Comparison of ENCODE assay signal across 8 cellular contexts in genomic region chr6:16205377-16206144, GRCh38. TPM values are rescaled to one million over a fixed set of nuclear protein-coding genes. Genes with fewer than 3 reads are reported as not detected.
DNase-seq lines count a peak whose midpoint lies in the region; ATAC-seq and TF ChIP-seq lines count a peak whose summit lies in the region.

No MANE protein-coding gene starts in this region.

- no peak overlapping the region for H2AFZ ChIP-seq in mammary epithelial cell (ENCODE audit: low read depth, low read length)

- intact Hi-C loops in mammary epithelial cell (cut with micrococcal nuclease): loop anchor here (1.0 to 10.0 kb wide), 4 partner anchors 71 to 958 kb away; partner anchors contain the start of gene JARID2

- WGBS in mesodermal cell (ENCODE audit: insufficient coverage in 2 of 2), 2 experiments: 82 to 91% methylated on average over 4 of the region's 4 CpGs
- WGBS in mammary epithelial cell (ENCODE audit: low coverage, missing lambda C conversion rate): 89% methylated on average over 1 of the region's 4 CpGs

- H4K20me1 ChIP-seq in mammary epithelial cell (ENCODE audit: insufficient read depth, low read length): no peaks in the 10 kb centered on the region

- H3K4me1 ChIP-seq in mesodermal cell (ENCODE audit: control insufficient read depth, insufficient read depth, low read length, poor library complexity, severe bottlenecking) (peaks cover 19% of the 10 kb centered on the region), mammary epithelial cell (ENCODE audit: insufficient read depth, low read length) (no peaks in the 10 kb centered on the region)

- ATAC-seq in GM19025 (IDR thresholded peaks at IDR 0.05; ENCODE audit: low read depth, unreplicated experiment) (peak; percentile 94), HG03066 (IDR thresholded peaks at IDR 0.05; ENCODE audit: low read depth, unreplicated experiment) (peak; percentile 92)

- no peaks in the 10 kb centered on the region for H3K9me3 Mint-ChIP-seq in progenitor cell of endocrine pancreas (ENCODE audit: low read depth)

- POLR2A ChIA-PET in AG04450 (lab: Yijun Ruan, JAX): interaction anchor here (0.8 to 1.1 kb wide), 2 partner anchors 68 to 77 kb away, joined by 3 to 4 read pairs; partner anchors contain the start of gene MYLIP

- no peaks in the 10 kb centered on the region for H3K27me3 Mint-ChIP-seq in progenitor cell of endocrine pancreas

- no peak overlapping the region for H3K4me2 ChIP-seq in mammary epithelial cell (ENCODE audit: insufficient read depth, low read depth, low read length)

- no peak overlapping the region for H3K4me3 ChIP-seq in AG04450 (ENCODE audit: low read depth, low read length)
- H3K4me3 ChIP-seq in mesodermal cell (ENCODE audit: extremely low read depth, insufficient read depth, low read length, poor library complexity, severe bottlenecking): no peak overlapping the region
- H3K4me3 ChIP-seq in mammary epithelial cell (replicated peaks in 1 of 3; ENCODE audit: insufficient read depth in 1 of 3, low read depth in 2 of 3, low read length in 3 of 3): no peak overlapping the region

- H3K79me2 ChIP-seq in mammary epithelial cell (ENCODE audit: insufficient read depth, low read length): no peaks in the 10 kb centered on the region

- H3K27ac Mint-ChIP-seq in progenitor cell of endocrine pancreas: no peak overlapping the region

- no peak overlapping the region for H3K4me3 Mint-ChIP-seq in progenitor cell of endocrine pancreas (ENCODE audit: low read depth)

- H3K36me3 Mint-ChIP-seq in progenitor cell of endocrine pancreas (ENCODE audit: insufficient read depth): peaks cover 1% of the 10 kb centered on the region

- H3K27me3 ChIP-seq in AG04450 (ENCODE audit: control insufficient read depth, insufficient read depth, low read length) (peaks cover 3% of the 10 kb centered on the region), mammary epithelial cell (ENCODE audit: insufficient read depth, low read length) (peaks cover 4% of the 10 kb centered on the region)

- H3K9me3 ChIP-seq in AG04450 (ENCODE audit: control insufficient read depth, insufficient read depth, low read length): no peaks in the 10 kb centered on the region
- H3K9me3 ChIP-seq in mesodermal cell (ENCODE audit: control insufficient read depth, low read length): no peaks in the 10 kb centered on the region
- H3K9me3 ChIP-seq in mammary epithelial cell (replicated peaks; ENCODE audit: insufficient read depth, low read length): no peaks in the 10 kb centered on the region

- dilution Hi-C loops in mammary epithelial cell (cut with HindIII; ENCODE audit: low sequenced_read_pairs): no loop called here

- H3K27ac ChIP-seq in AG04450 (ENCODE audit: low read depth, low read length) (peak overlapping the region; percentile 12), mesodermal cell (ENCODE audit: low read depth, low read length, severe bottlenecking) (peak overlapping the region; percentile 76), mammary epithelial cell (ENCODE audit: insufficient read depth, low read depth, low read length) (no peak overlapping the region)

- BruUV-seq in mammary epithelial cell (replicated peaks; lab: Mats Ljungman, UMichigan): no TSS peak

- in situ Hi-C loops in mammary epithelial cell (cut with MboI; ENCODE audit: low sequenced_read_pairs in 2 of 2): no loop called here

- peaks cover 27% of the 10 kb centered on the region for H3K4me1 Mint-ChIP-seq in progenitor cell of endocrine pancreas (ENCODE audit: low read depth)

- no peak overlapping the region for H3K9ac ChIP-seq in mammary epithelial cell (ENCODE audit: insufficient read depth, low read length)

- no peak for TF ChIP-seq CTCF in AG04450 (IDR thresholded peaks at IDR 0.05; ENCODE audit: low read depth, low read length)
- no peak for TF ChIP-seq CTCF in mammary epithelial cell (conservative IDR thresholded peaks at IDR 0.05 in 1 of 2, IDR thresholded peaks at IDR 0.05 in 1 of 2; ENCODE audit: extremely low read depth in 1 of 2, insufficient read depth in 1 of 2, low read depth in 1 of 2, low read length in 2 of 2)
- TF ChIP-seq CTCF in progenitor cell of endocrine pancreas (IDR thresholded peaks at IDR 0.05; ENCODE audit: unreplicated experiment): no peak

- CTCF ChIA-PET in AG04450 (lab: Charles Lee): interaction anchor here (0.6 to 12.1 kb wide), 31 partner anchors 9 to 715 kb away, joined by 3 to 143 read pairs (median 4); partner anchors contain the start of gene MYLIP
- CTCF ChIA-PET in mammary epithelial cell (lab: Charles Lee; ENCODE audit: low non-redundant PET): interaction anchor here (0.6 kb wide), 1 partner anchor 18 kb away, joined by 3 read pairs; no protein-coding TSS in a partner anchor

- peak; percentile 71 for DNase-seq in AG04450 (ENCODE audit: low read depth, low spot score)
- peak; percentile 93 for DNase-seq in SK-N-DZ (ENCODE audit: low spot score)
- no peak for DNase-seq in activated CD4-positive, alpha-beta T cell treated with anti-CD3 and anti-CD28 coated beads, Interleukin-2, amount 50 U/mL, for 4 hours
- DNase-seq in mammary epithelial cell: no peak
- no peak for DNase-seq in progenitor cell of endocrine pancreas (ENCODE audit: low spot score, unreplicated experiment)

- H3K36me3 ChIP-seq in mesodermal cell (ENCODE audit: control insufficient read depth, insufficient read depth, low read length): no peaks in the 10 kb centered on the region
- H3K36me3 ChIP-seq in mammary epithelial cell (ENCODE audit: insufficient read depth, low read length): no peaks in the 10 kb centered on the region

RNA-seq across cellular contexts. Expression of gene GMPR, which starts 32.8 kb away (rescaled TPM):
- polyA plus RNA-seq in AG04450 (2011; rRNA removed): 8.2 and 8.6 TPM in 2 replicates
- 9.1 and 9.3 TPM in 2 replicates for polyA minus RNA-seq in AG04450 (2011; rRNA and poly(A)+ RNA removed)
- polyA plus RNA-seq in SK-N-DZ (2014; cell fraction: cytosol; rRNA removed): 2.3 and 5.3 TPM in 2 replicates
- polyA plus RNA-seq in SK-N-DZ (2014; cell fraction: nucleus; rRNA removed): 0.89 and 2.3 TPM in 2 replicates
- 12.9 TPM for polyA plus RNA-seq in mesodermal cell (2013, experiment 1 of 2)
- polyA plus RNA-seq in mesodermal cell (2013, experiment 2 of 2): 11.4 TPM
- total RNA-seq in mammary epithelial cell: under 1 TPM; 0.45 to 0.83 TPM
- 3.2 TPM for polyA plus RNA-seq in mammary epithelial cell
- 15.0 TPM for polyA minus RNA-seq in mammary epithelial cell
- total RNA-seq in progenitor cell of endocrine pancreas: 0.50 and 1.3 TPM in 2 replicates

Comparison
In these comparisons a context has a peak if more than half of its experiments do, and no peak if none do; other contexts are left out.
1. DNase-seq: peak in AG04450 (single experiment) and SK-N-DZ (single experiment); none in activated CD4-positive, alpha-beta T cell treated with anti-CD3 and anti-CD28 coated beads, Interleukin-2, amount 50 U/mL, for 4 hours (0 of 2), mammary epithelial cell (single experiment) and progenitor cell of endocrine pancreas (single experiment).